In the genomic region with DNA sequence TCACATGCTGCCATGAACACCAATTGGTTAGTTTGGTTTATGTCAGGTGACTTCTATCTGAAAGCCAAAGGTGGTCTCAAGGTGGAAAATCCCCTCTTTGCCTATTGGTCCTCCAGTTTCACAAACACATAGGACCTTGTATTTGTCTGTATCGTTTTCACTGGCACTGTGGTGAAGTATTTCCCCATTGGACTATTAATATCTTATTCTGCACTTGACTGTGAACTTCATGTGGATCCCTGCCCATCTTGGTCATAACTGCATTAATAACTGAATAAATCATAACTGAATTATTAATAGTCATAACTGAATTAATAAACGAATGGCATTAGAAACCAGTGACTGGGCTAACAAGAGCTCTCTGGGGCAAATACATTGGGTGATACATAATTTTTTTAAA, we compare ENCODE assay signal across 26 cellular contexts.
DNase-seq lines count a peak whose midpoint lies in the region; ATAC-seq, FAIRE-seq and TF ChIP-seq lines count a peak whose summit lies in the region.
"Had no signal": no experiment of that assay in that cellular context is flagged by ENCODE, and none has a peak within 500 bp of the region (broad histone marks: within the 10 kb centered on the region; RNA-seq: fewer than 3 reads in every experiment).

No MANE protein-coding gene starts in this region.

- H3K23ac ChIP-seq in H1 (ENCODE audit: insufficient read length) = no peak overlapping the region

- no peaks in the 10 kb centered on the region for H3K79me1 ChIP-seq in H1 (ENCODE audit: low read depth, low read length)

- no peaks in the 10 kb centered on the region for H3K23me2 ChIP-seq in H1 (ENCODE audit: low read depth, low read length)

- H2BK15ac ChIP-seq in H1 (ENCODE audit: low read length) = no peak overlapping the region

- H3K14ac ChIP-seq in H1 (ENCODE audit: insufficient read length) = no peak overlapping the region

- H3K79me2 ChIP-seq in H1 (ENCODE audit: control insufficient read depth in 1 of 2, insufficient read depth in 2 of 2, low read length in 2 of 2) = no peaks in the 10 kb centered on the region

- H3K4me1 ChIP-seq in right cardiac atrium (ENCODE audit: control insufficient read depth, insufficient read depth, low read length) (no peaks in the 10 kb centered on the region), H1 (replicated peaks in 1 of 4; ENCODE audit: control insufficient read depth in 3 of 4, insufficient read depth in 4 of 4, low read length in 3 of 4) (peaks cover 0 to 3% (median 1%) of the 10 kb centered on the region in 4 experiments; a peak in 4 of 7 replicates)
- H3K4me1 ChIP-seq: BE2C, BLaER1 had no signal

- no peak for TF ChIP-seq EP300 in H1 (IDR thresholded peaks at IDR 0.05; ENCODE audit: borderline replicate concordance in 1 of 2, low read depth in 2 of 2, low read length in 2 of 2)

- H3K27me3 Mint-ChIP-seq in CD4-positive, alpha-beta T cell = no peaks in the 10 kb centered on the region
- H3K27me3 Mint-ChIP-seq: CD4-positive, CD25-positive, alpha-beta regulatory T cell had no signal

- no peak overlapping the region for H2BK12ac ChIP-seq in H1 (ENCODE audit: low read depth, low read length)

- CTCF ChIA-PET in H1 (lab: Charles Lee; ENCODE audit: partially characterized antibody) = interaction anchor here (0.6 to 1.1 kb wide), 2 partner anchors 8 to 249 kb away, joined by 3 read pairs; no protein-coding TSS in a partner anchor
- CTCF ChIA-PET in CD4-positive, alpha-beta T cell (lab: Charles Lee) = interaction anchor here (0.6 kb wide), 1 partner anchor 35 kb away, joined by 5 read pairs; no protein-coding TSS in a partner anchor

- H3K4me2 ChIP-seq in H1 (ENCODE audit: insufficient read depth in 1 of 2, low read depth in 2 of 2, low read length in 2 of 2) = no peak overlapping the region
- H3K4me2 ChIP-seq: BLaER1 had no signal

- peak overlapping the region; percentile 24; the same call in 1 of the 2 replicates for H2BK20ac ChIP-seq in H1 (ENCODE audit: low read length)

- WGBS in right cardiac atrium = 54% methylated on average over 2 of the region's 2 CpGs
- whole genome bisulfite sequencing in H1 (ENCODE audit: extremely low coverage in 1 of 2, insufficient coverage in 1 of 2, insufficient read length in 1 of 2, insufficient replicate concordance in 2 of 2, low coverage in 1 of 2, low lambda C conversion rate in 2 of 2, missing lambda C conversion rate in 1 of 2), 2 experiments = 95% methylated on average over 2 of the region's 2 CpGs; no CpG with 5 or more reads in 1 of the 2 experiments

- H2AK5ac ChIP-seq in H1 (ENCODE audit: low read depth, low read length) = no peak overlapping the region; the same call in 1 of the 2 replicates

- H3K36me3 Mint-ChIP-seq in CD4-positive, alpha-beta T cell (ENCODE audit: low read depth) = no peaks in the 10 kb centered on the region
- H3K36me3 Mint-ChIP-seq: CD14-positive monocyte; CD4-positive, CD25-positive, alpha-beta regulatory T cell; CD8-positive, alpha-beta T cell had no signal

- no peak overlapping the region for H3K27ac ChIP-seq in right cardiac atrium (ENCODE audit: low read length)
- H3K27ac ChIP-seq in H1 (ENCODE audit: low read depth, low read length) = no peak overlapping the region
- H3K27ac ChIP-seq in CD4-positive, alpha-beta T cell (ENCODE audit: low read depth, low read length) = no peak overlapping the region
- H3K27ac ChIP-seq: BLaER1 had no signal

- ATAC-seq in left ventricle myocardium superior = peak; percentile 45
- no peak for ATAC-seq in right cardiac atrium
- peak; percentile 35 for ATAC-seq in GM18868 (IDR thresholded peaks at IDR 0.05; ENCODE audit: unreplicated experiment)
- no peak for ATAC-seq in CD4-positive, alpha-beta T cell (ENCODE audit: poor library complexity)
- ATAC-seq: CD8-positive, alpha-beta T cell; GM12878 had no signal

- no peak for FAIRE-seq in H1 (lab: Jason Lieb, UNC)
- FAIRE-seq: A204.1, D721Med, G401.6, GM12878, GM12892, GM18507, GM19239 had no signal

- no peak for TF ChIP-seq POLR2A in H1 (IDR thresholded peaks at IDR 0.05; ENCODE audit: control extremely low read depth in 1 of 2, low read depth in 2 of 2, low read length in 2 of 2)

- no peaks in the 10 kb centered on the region for H3K9me3 ChIP-seq in right cardiac atrium (ENCODE audit: control insufficient read depth, low read length)
- H3K9me3 ChIP-seq in H1 (ENCODE audit: insufficient read depth in 2 of 2, low read depth in 1 of 2, low read length in 1 of 2) = no peaks in the 10 kb centered on the region
- H3K9me3 ChIP-seq in CD4-positive, alpha-beta T cell (ENCODE audit: control insufficient read depth, low read length) = peaks cover 5% of the 10 kb centered on the region
- H3K9me3 ChIP-seq: BE2C, BLaER1, Caco-2 had no signal

- POLR2A ChIA-PET in H1 (lab: Charles Lee; ENCODE audit: partially characterized antibody) = no interaction called here
- POLR2A ChIA-PET in CD4-positive, alpha-beta T cell (lab: Charles Lee) = no interaction called here

- H2BK120ac ChIP-seq in H1 (replicated peaks; ENCODE audit: low read depth, low read length) = no peak overlapping the region

- no peak for TF ChIP-seq RAD21 in H1 (IDR thresholded peaks at IDR 0.05 in 1 of 2, conservative IDR thresholded peaks at IDR 0.05 in 1 of 2; ENCODE audit: low read depth in 2 of 2, low read length in 2 of 2)

- H3K9me3 Mint-ChIP-seq in CD4-positive, alpha-beta T cell = peaks cover 17% of the 10 kb centered on the region

- H3K18ac ChIP-seq in H1 (ENCODE audit: extremely low read depth, low read length) = no peak overlapping the region

- no peak overlapping the region for H2BK5ac ChIP-seq in H1 (ENCODE audit: low read depth, low read length)

- DNase-seq in left ventricle myocardium superior (no peak), right cardiac atrium (no peak), H1 (ENCODE audit: low read depth in 1 of 2, low spot score in 2 of 2) (no peak), foreskin melanocyte (no peak), GOT3 (lab: John Stamatoyannopoulos, UW) (no peak)
- DNase-seq in CD4-positive, alpha-beta T cell = no peak
- DNase-seq: 8988T; ACHN; BE2C; C1 segment of cervical spinal cord; Caco-2; Calu3; CD4-positive, CD25-positive, alpha-beta regulatory T cell; CD8-positive, alpha-beta T cell; DMS79 treated with DMSO at 0.1 percent for 48 hours; GF-D8 had no signal

- H3K27ac Mint-ChIP-seq in CD4-positive, alpha-beta T cell = no peak overlapping the region
- H3K27ac Mint-ChIP-seq: CD14-positive monocyte; CD4-positive, CD25-positive, alpha-beta regulatory T cell; CD8-positive, alpha-beta T cell had no signal

- no peak overlapping the region for H3K56ac ChIP-seq in H1 (replicated peaks; ENCODE audit: insufficient read length, low read depth, low read length)

- no peaks in the 10 kb centered on the region for H3K4me1 Mint-ChIP-seq in CD4-positive, alpha-beta T cell (ENCODE audit: low read depth)
- H3K4me1 Mint-ChIP-seq: CD14-positive monocyte; CD4-positive, CD25-positive, alpha-beta regulatory T cell had no signal

- no peak overlapping the region for H4K91ac ChIP-seq in H1 (replicated peaks; ENCODE audit: insufficient read length, low read length)

- no peak overlapping the region for H4K8ac ChIP-seq in H1 (ENCODE audit: extremely low read depth, insufficient read depth, low read length)

- H3K4me3 Mint-ChIP-seq in CD4-positive, alpha-beta T cell = no peak overlapping the region
- H3K4me3 Mint-ChIP-seq: CD14-positive monocyte; CD4-positive, CD25-positive, alpha-beta regulatory T cell; CD8-positive, alpha-beta T cell had no signal

- H4K20me1 ChIP-seq in H1 (replicated peaks in 1 of 2; ENCODE audit: control insufficient read depth in 1 of 2, insufficient read depth in 2 of 2, low read length in 2 of 2) = no peaks in the 10 kb centered on the region
- H4K20me1 ChIP-seq: BLaER1 had no signal

- no peak overlapping the region for H3K9ac ChIP-seq in H1 (replicated peaks in 1 of 4; ENCODE audit: extremely low read depth in 1 of 4, low read depth in 3 of 4, low read length in 3 of 4)
- H3K9ac ChIP-seq: BLaER1 had no signal

- H3K27me3 ChIP-seq in right cardiac atrium (ENCODE audit: control insufficient read depth, insufficient read depth) (no peaks in the 10 kb centered on the region), H1 (replicated peaks in 1 of 4; ENCODE audit: control insufficient read depth in 3 of 4, extremely low read depth in 1 of 4, insufficient read depth in 3 of 4, low read length in 3 of 4) (no peaks in the 10 kb centered on the region)
- H3K27me3 ChIP-seq in CD4-positive, alpha-beta T cell (ENCODE audit: control insufficient read depth, insufficient read depth, low read length) = no peaks in the 10 kb centered on the region
- H3K27me3 ChIP-seq: BE2C, BLaER1 had no signal

- intact Hi-C loops in left ventricle myocardium superior (cut with micrococcal nuclease) = no loop called here
- intact Hi-C loops in right cardiac atrium (cut with DNase I) = no loop called here
- intact Hi-C loops in CD4-positive, alpha-beta T cell (cut with DNase I, micrococcal nuclease) = no loop called here

- no peak for TF ChIP-seq CTCF in H1 (IDR thresholded peaks at IDR 0.05; ENCODE audit: control extremely low read depth in 1 of 3, insufficient read depth in 1 of 3, low read depth in 1 of 3, low read length in 3 of 3)
- no peak for TF ChIP-seq CTCF in CD4-positive, alpha-beta T cell (IDR thresholded peaks at IDR 0.05)

- H3K4ac ChIP-seq in H1 (replicated peaks; ENCODE audit: insufficient read length, low read depth, low read length) = no peak overlapping the region

- H3K4me3 ChIP-seq in right cardiac atrium (ENCODE audit: low read length) (no peak overlapping the region), H1 (ENCODE audit: extremely low read depth in 1 of 4, insufficient read depth in 2 of 4, low read depth in 3 of 4, low read length in 4 of 4) (no peak overlapping the region)
- H3K4me3 ChIP-seq: BLaER1, GM12878 had no signal

- no peak overlapping the region for H4K5ac ChIP-seq in H1 (ENCODE audit: insufficient read length, low read depth, low read length)

- no peak overlapping the region for H2AFZ ChIP-seq in H1 (ENCODE audit: low read length)

- no peaks in the 10 kb centered on the region for H3K36me3 ChIP-seq in H1 (ENCODE audit: control insufficient read depth in 2 of 4, insufficient read depth in 4 of 4, low read length in 3 of 4)
- H3K36me3 ChIP-seq: BE2C, BLaER1 had no signal

TF ChIP-seq in H1, 55 proteins besides CTCF, POLR2A, EP300 and RAD21:
- no peak for TF ChIP-seq CEBPB (IDR thresholded peaks at IDR 0.05; ENCODE audit: low read depth, low read length)
- TF ChIP-seq PHF8 (conservative IDR thresholded peaks at IDR 0.05; ENCODE audit: low read depth, low read length) = no peak
- TF ChIP-seq CHD2 (IDR thresholded peaks at IDR 0.05; ENCODE audit: low read length) = no peak
- TF ChIP-seq NRF1 (IDR thresholded peaks at IDR 0.05; ENCODE audit: low read depth, low read length) = no peak
- no peak for TF ChIP-seq MAFK (IDR thresholded peaks at IDR 0.05; ENCODE audit: low read depth, low read length)
- TF ChIP-seq CBX8 (IDR thresholded peaks at IDR 0.05; ENCODE audit: borderline replicate concordance, low read depth, low read length) = no peak

Comparison
In these comparisons a context has a peak if more than half of its experiments do, and no peak if none do; other contexts are left out.
1. ATAC-seq: peak in left ventricle myocardium superior (single experiment) and GM18868 (single experiment); none in right cardiac atrium (0 of 2) and CD4-positive, alpha-beta T cell (single experiment).